1 cellular context compared by ENCODE assay signal in the genomic region with DNA sequence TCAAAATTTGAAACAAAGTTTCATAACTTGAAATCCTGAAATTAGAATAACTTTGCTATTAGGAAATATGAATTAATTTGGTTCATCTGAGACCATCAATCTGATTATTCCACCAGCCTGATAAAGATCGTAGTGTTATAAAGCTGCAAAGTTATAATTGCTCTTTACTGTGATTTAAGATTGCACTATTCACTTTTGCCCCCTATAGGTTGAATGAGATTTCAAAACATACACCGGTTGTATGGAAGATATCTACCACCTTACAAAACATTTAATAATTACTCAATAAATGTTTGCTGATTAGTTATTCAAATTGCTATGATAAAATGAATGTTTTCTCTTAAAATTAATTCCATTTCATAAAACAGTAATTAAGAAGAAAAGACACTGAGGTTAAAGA.
A peak's percentile ranks its signal among the peaks of the same experiment; 100 is the strongest.
TF ChIP-seq lines count a peak whose summit lies in the region.

No MANE protein-coding gene starts in this region.

TF ChIP-seq in IMR-90, 13 proteins besides CTCF, POLR2A, EP300 and RAD21:
- TF ChIP-seq SMC3 (IDR thresholded peaks at IDR 0.05; ENCODE audit: low read depth, low read length) (peak; percentile 24; the same call in 1 of the 2 replicates), MXI1 (IDR thresholded peaks at IDR 0.05; ENCODE audit: borderline replicate concordance, low read depth, low read length) (no peak), FOS (IDR thresholded peaks at IDR 0.05; ENCODE audit: low read depth, low read length) (no peak)
